Comparison of ENCODE assay signal across 7 cellular contexts in genomic region chr17:77365584-77366186, GRCh38.
A peak's percentile ranks its signal among the peaks of the same experiment; 100 is the strongest.
DNase-seq lines count a peak whose midpoint lies in the region; TF ChIP-seq lines count a peak whose summit lies in the region.

No MANE protein-coding gene starts in this region.

- intact Hi-C loops in CD14-positive monocyte (cut with micrococcal nuclease) = no loop called here

- peaks cover 50% of the 10 kb centered on the region for H3F3A ChIP-seq in GM23248 (ENCODE audit: insufficient read depth)

- H3K9ac ChIP-seq in GM23248 = peak overlapping the region; percentile 79

- H3K9me3 Mint-ChIP-seq in CD14-positive monocyte = peaks cover 0 to under 1% (median 0%) of the 10 kb centered on the region in 7 donors

- H3K9me2 ChIP-seq in GM23248 (ENCODE audit: insufficient read depth) = no peaks in the 10 kb centered on the region

- H3K27ac Mint-ChIP-seq in CD14-positive monocyte = peak overlapping the region in 1 of 7 donors; percentile 18

- H3K4me1 ChIP-seq in GM23248 (ENCODE audit: insufficient read depth) = peaks cover 50% of the 10 kb centered on the region
- H3K4me1 ChIP-seq in mesodermal cell (ENCODE audit: control insufficient read depth, insufficient read depth, low read length, poor library complexity, severe bottlenecking) = peaks cover 44% of the 10 kb centered on the region

- H3K27ac ChIP-seq in GM23248 = peak overlapping the region; percentile 88
- peak overlapping the region; percentile 85 for H3K27ac ChIP-seq in mesodermal cell (ENCODE audit: low read depth, low read length, severe bottlenecking)

- peaks cover 42% of the 10 kb centered on the region for H3K4me1 Mint-ChIP-seq in CD14-positive monocyte

- H2AFZ ChIP-seq in GM23248 = no peak overlapping the region

- peaks cover 2 to 17% of the 10 kb centered on the region in 2 donors for H3K36me3 Mint-ChIP-seq in CD14-positive monocyte

- TF ChIP-seq CTCF in CD14-positive monocyte (IDR thresholded peaks at IDR 0.05) = no peak

- peak; percentile 93 for DNase-seq in GM23248
- DNase-seq in NCI-H2196 treated with DMSO at 0.1 percent for 48 hours (lab: John Stamatoyannopoulos, UW; ENCODE audit: unreplicated experiment) = peak; percentile 52
- peak; percentile 31 for DNase-seq in cerebellar cortex (ENCODE audit: low spot score)
- DNase-seq in NK-92 treated with Interleukin-12 subunit alpha and Interleukin-12 subunit beta, amount 100 ng/mL, for 24 hours (lab: John Stamatoyannopoulos, UW) = no peak
- no peak for DNase-seq in CD14-positive monocyte (ENCODE audit: low spot score)
- no peak for DNase-seq in DMS114 treated with DMSO at 0.1 percent for 48 hours (lab: John Stamatoyannopoulos, UW; ENCODE audit: unreplicated experiment)

- H3K36me3 ChIP-seq in GM23248 (ENCODE audit: low read depth) = no peaks in the 10 kb centered on the region
- no peaks in the 10 kb centered on the region for H3K36me3 ChIP-seq in mesodermal cell (ENCODE audit: control insufficient read depth, insufficient read depth, low read length)

- H3K4me3 Mint-ChIP-seq in CD14-positive monocyte = no peak overlapping the region

- peaks cover 11 to 16% (median 12%) of the 10 kb centered on the region in 3 donors for H3K27me3 Mint-ChIP-seq in CD14-positive monocyte (ENCODE audit: low read depth in 3 of 3)

- H3K9me3 ChIP-seq in GM23248 (ENCODE audit: low read depth) (no peaks in the 10 kb centered on the region), mesodermal cell (ENCODE audit: control insufficient read depth, low read length) (no peaks in the 10 kb centered on the region)

- H3K27me3 ChIP-seq in GM23248 (replicated peaks; ENCODE audit: insufficient read depth) = no peaks in the 10 kb centered on the region

- peaks cover 100% of the 10 kb centered on the region for H3K79me2 ChIP-seq in GM23248 (ENCODE audit: insufficient read depth)

- in situ Hi-C loops in GM23248 (cut with MboI) = no loop called here

- H4K20me1 ChIP-seq in GM23248 (ENCODE audit: insufficient read depth) = no peaks in the 10 kb centered on the region

- H3K4me2 ChIP-seq in GM23248 (ENCODE audit: unreplicated experiment) = peak overlapping the region; percentile 54

- H3K4me3 ChIP-seq in GM23248 (no peak overlapping the region), mesodermal cell (ENCODE audit: extremely low read depth, insufficient read depth, low read length, poor library complexity, severe bottlenecking) (no peak overlapping the region)

- WGBS in GM23248 (ENCODE audit: low coverage in 1 of 2, low lambda C conversion rate in 2 of 2, missing lambda C conversion rate in 2 of 2), 2 experiments = 3 to 5% methylated on average over 11 of the region's 11 CpGs
- WGBS in mesodermal cell (ENCODE audit: insufficient coverage in 2 of 2), 2 experiments = 50 to 60% methylated on average over 9 to 11 of the region's 11 CpGs

Comparison
In these comparisons a context has a peak if more than half of its experiments do, and no peak if none do; other contexts are left out.
1. DNase-seq: peak in GM23248 (single experiment), NCI-H2196 treated with DMSO at 0.1 percent for 48 hours (single experiment) and cerebellar cortex (single experiment); none in NK-92 treated with Interleukin-12 subunit alpha and Interleukin-12 subunit beta, amount 100 ng/mL, for 24 hours (single experiment), CD14-positive monocyte (single experiment) and DMS114 treated with DMSO at 0.1 percent for 48 hours (single experiment).